ENCODE assay signal across 8 cellular contexts in the genomic region with DNA sequence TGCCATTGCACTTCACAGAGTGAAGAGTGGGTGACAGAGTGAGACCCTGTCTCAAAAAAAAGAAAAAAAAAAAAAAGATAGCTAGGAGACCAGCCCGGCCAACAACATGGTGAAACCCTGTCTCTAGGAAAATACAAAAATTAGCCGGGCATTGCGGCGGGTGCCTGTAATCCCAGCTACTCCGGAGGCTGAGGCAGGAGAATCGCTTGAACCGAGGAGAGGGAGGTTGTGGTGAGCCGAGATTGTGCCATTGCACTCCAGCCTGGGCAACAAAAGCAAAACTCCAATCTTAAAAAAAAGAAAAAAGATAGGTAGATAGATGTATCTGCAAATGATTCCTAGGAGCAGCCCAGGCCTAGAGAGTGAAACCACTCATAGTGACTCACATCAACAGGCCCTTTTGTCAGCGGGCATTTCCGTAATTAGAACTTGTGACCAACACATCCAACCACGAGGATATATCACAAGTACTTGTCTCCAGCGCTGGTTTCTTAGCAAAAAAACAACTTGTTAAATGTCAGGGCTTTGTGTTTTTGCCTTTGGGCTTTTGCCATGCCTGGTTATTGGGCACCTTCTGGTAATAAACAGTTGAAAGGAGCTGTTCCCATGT. TPM values are rescaled to one million over a fixed set of nuclear protein-coding genes. Genes with fewer than 3 reads are reported as not detected.
A peak's percentile ranks its signal among the peaks of the same experiment; 100 is the strongest.
DNase-seq lines count a peak whose midpoint lies in the region; ATAC-seq, FAIRE-seq and TF ChIP-seq lines count a peak whose summit lies in the region.
"Not testable (repeated sequence)": the region's sequence is repeated elsewhere in the genome, so short reads cannot be mapped to it uniquely, and the experiment has no call there.

No MANE protein-coding gene starts in this region.

- not testable (repeated sequence) for H3K4me3 ChIP-seq in CD4-positive, CD25-positive, alpha-beta regulatory T cell (ENCODE audit: low read depth, low read length); esophagus (ENCODE audit: low read depth in 1 of 2, low read length in 2 of 2); lower leg skin (ENCODE audit: low read depth, poor library complexity, severe bottlenecking)

- not testable (repeated sequence) for H3K9me3 ChIP-seq in CD4-positive, CD25-positive, alpha-beta regulatory T cell (ENCODE audit: control insufficient read depth in 2 of 2, low read length in 2 of 2); esophagus (ENCODE audit: control insufficient read depth in 2 of 2, insufficient read depth in 1 of 2, low read depth in 1 of 2, low read length in 1 of 2)

- H3K36me3 Mint-ChIP-seq in CD4-positive, CD25-positive, alpha-beta regulatory T cell; activated naive CD8-positive, alpha-beta T cell treated with anti-CD3 and anti-CD28 coated beads for 36 hours: not testable (repeated sequence)

- TF ChIP-seq POLR2A in lower leg skin (IDR thresholded peaks at IDR 0.05) = not testable (repeated sequence)

- H3K27ac ChIP-seq in CD4-positive, CD25-positive, alpha-beta regulatory T cell (ENCODE audit: insufficient read depth, low read length, poor library complexity, severe bottlenecking) = peak overlapping the region; percentile 47
- peak overlapping the region; percentile 4 to 21 for H3K27ac ChIP-seq in esophagus (ENCODE audit: low read depth in 2 of 2, low read length in 1 of 2)

- peak overlapping the region; percentile 62 to 80 (median 75) for H3K27ac Mint-ChIP-seq in CD4-positive, CD25-positive, alpha-beta regulatory T cell
- peak overlapping the region; percentile 79 for H3K27ac Mint-ChIP-seq in activated naive CD8-positive, alpha-beta T cell treated with anti-CD3 and anti-CD28 coated beads for 36 hours

- H3K36me3 ChIP-seq in CD4-positive, CD25-positive, alpha-beta regulatory T cell (ENCODE audit: control insufficient read depth, insufficient read depth, low read length); esophagus (ENCODE audit: control insufficient read depth in 2 of 2, insufficient read depth in 2 of 2, low read length in 1 of 2): not testable (repeated sequence)

- H3K4me3 Mint-ChIP-seq in CD4-positive, CD25-positive, alpha-beta regulatory T cell = peak overlapping the region in 1 of 4 donors; percentile 31
- H3K4me3 Mint-ChIP-seq in activated naive CD8-positive, alpha-beta T cell treated with anti-CD3 and anti-CD28 coated beads for 36 hours = not testable (repeated sequence)

- ATAC-seq in CD4-positive, CD25-positive, alpha-beta regulatory T cell (ENCODE audit: low read depth in 2 of 2) = peak; percentile 44 to 59
- ATAC-seq in GM21529 (IDR thresholded peaks at IDR 0.05; ENCODE audit: unreplicated experiment) = peak; percentile 30

- H3K27me3 ChIP-seq in CD4-positive, CD25-positive, alpha-beta regulatory T cell (ENCODE audit: control insufficient read depth, insufficient read depth, low read length); esophagus (ENCODE audit: control insufficient read depth in 1 of 2, insufficient read depth in 2 of 2, low read length in 2 of 2): not testable (repeated sequence)

- H3K4me1 Mint-ChIP-seq in CD4-positive, CD25-positive, alpha-beta regulatory T cell = peaks cover 18 to 42% (median 36%) of the 10 kb centered on the region in 4 donors
- H3K4me1 Mint-ChIP-seq in activated naive CD8-positive, alpha-beta T cell treated with anti-CD3 and anti-CD28 coated beads for 36 hours = peaks cover 44% of the 10 kb centered on the region

- not testable (repeated sequence) for H3K27me3 Mint-ChIP-seq in CD4-positive, CD25-positive, alpha-beta regulatory T cell; activated naive CD8-positive, alpha-beta T cell treated with anti-CD3 and anti-CD28 coated beads for 36 hours

- DNase-seq in CD4-positive, CD25-positive, alpha-beta regulatory T cell = peak in 1 of 3 donors; percentile 66
- peak; percentile 23 for DNase-seq in HTR-8/SVneo (ENCODE audit: insufficient read length, low spot score)
- peak; percentile 100 for DNase-seq in SK-MEL-5 (ENCODE audit: low read depth, low spot score)
- DNase-seq in activated naive CD8-positive, alpha-beta T cell treated with anti-CD3 and anti-CD28 coated beads for 36 hours = peak; percentile 47
- peak; percentile 62 to 84 for DNase-seq in lower leg skin (ENCODE audit: low spot score in 2 of 2)
- peak; percentile 54 for DNase-seq in smooth muscle cell of the brain vasculature (ENCODE audit: low read depth, low spot score)

- not testable (repeated sequence) for FAIRE-seq in HTR-8/SVneo (lab: Jason Lieb, UNC)

- not testable (repeated sequence) for TF ChIP-seq CTCF in lower leg skin (IDR thresholded peaks at IDR 0.05)

- in situ Hi-C loops in SK-MEL-5 (cut with HindIII; ENCODE audit: low pct_unique_long_range_greater_than_20kb, low sequenced_read_pairs) = not testable (repeated sequence)

- not testable (repeated sequence) for H3K9me3 Mint-ChIP-seq in CD4-positive, CD25-positive, alpha-beta regulatory T cell; activated naive CD8-positive, alpha-beta T cell treated with anti-CD3 and anti-CD28 coated beads for 36 hours

- 78 to 80% methylated on average over 12 of the region's 12 CpGs for WGBS in esophagus, 2 donors
- 77 to 83% methylated on average over 12 of the region's 12 CpGs for WGBS in lower leg skin, 2 donors

- intact Hi-C loops in lower leg skin (cut with DNase I; ENCODE audit: low total_unique reads) = not testable (repeated sequence)

- H3K4me1 ChIP-seq in CD4-positive, CD25-positive, alpha-beta regulatory T cell (ENCODE audit: control insufficient read depth, insufficient read depth, low read length, poor library complexity, severe bottlenecking) = peaks cover 27% of the 10 kb centered on the region
- H3K4me1 ChIP-seq in esophagus (ENCODE audit: control insufficient read depth in 2 of 2, insufficient read depth in 2 of 2, low read length in 1 of 2) = not testable (repeated sequence)

RNA-seq across cellular contexts. Expression of a gene that starts 13.0 kb away (rescaled TPM):
- 58.6 TPM for total RNA-seq in CD4-positive, CD25-positive, alpha-beta regulatory T cell
- 100 to 1,000 TPM; 102 to 116 (median 114) TPM for polyA plus RNA-seq in CD4-positive, CD25-positive, alpha-beta regulatory T cell
- 221 and 235 TPM in 2 replicates for total RNA-seq in SK-MEL-5 (2014; rRNA removed; shearing (Covaris generic))
- polyA plus RNA-seq in SK-MEL-5 (2015; cell fraction: cytosol; rRNA removed) = 141 and 180 TPM in 2 replicates
- 192 and 260 TPM in 2 replicates for polyA plus RNA-seq in SK-MEL-5 (2015; cell fraction: nucleus; rRNA removed)
- 100 to 1,000 TPM; 120 to 134 TPM for total RNA-seq in activated naive CD8-positive, alpha-beta T cell treated with anti-CD3 and anti-CD28 coated beads for 36 hours
- 10 to 100 TPM; 32.2 to 37.7 TPM for polyA plus RNA-seq in esophagus
- total RNA-seq in lower leg skin = 10 to 100 TPM; 25.8 to 55.0 (median 46.2) TPM

RNA-seq across cellular contexts. Expression of a gene that starts 56.1 kb away (rescaled TPM):
- 11.5 TPM for total RNA-seq in CD4-positive, CD25-positive, alpha-beta regulatory T cell
- 1 to 10 TPM; 1.9 to 5.1 (median 3.0) TPM for polyA plus RNA-seq in CD4-positive, CD25-positive, alpha-beta regulatory T cell
- 707 and 748 TPM in 2 replicates for total RNA-seq in SK-MEL-5 (2014; rRNA removed; shearing (Covaris generic))
- 399 and 508 TPM in 2 replicates for polyA plus RNA-seq in SK-MEL-5 (2015; cell fraction: cytosol; rRNA removed)
- 214 and 238 TPM in 2 replicates for polyA plus RNA-seq in SK-MEL-5 (2015; cell fraction: nucleus; rRNA removed)
- total RNA-seq in activated naive CD8-positive, alpha-beta T cell treated with anti-CD3 and anti-CD28 coated beads for 36 hours = 1 to 10 TPM; 5.9 to 6.0 TPM
- polyA plus RNA-seq in esophagus = 1 to 10 TPM; 4.0 to 9.7 TPM
- 10 to 100 TPM in 1 of 4 donors, 1 to 10 TPM in 3; 2.7 to 10.3 (median 7.8) TPM for total RNA-seq in lower leg skin

RNA-seq across cellular contexts. Expression of a gene that starts 56.5 kb away (rescaled TPM):
- 21.8 TPM for total RNA-seq in CD4-positive, CD25-positive, alpha-beta regulatory T cell
- polyA plus RNA-seq in CD4-positive, CD25-positive, alpha-beta regulatory T cell = 10 to 100 TPM; 10.3 to 13.7 (median 12.5) TPM
- total RNA-seq in SK-MEL-5 (2014; rRNA removed; shearing (Covaris generic)) = 31.7 and 32.9 TPM in 2 replicates
- 26.5 and 42.3 TPM in 2 replicates for polyA plus RNA-seq in SK-MEL-5 (2015; cell fraction: cytosol; rRNA removed)
- 48.1 and 65.6 TPM in 2 replicates for polyA plus RNA-seq in SK-MEL-5 (2015; cell fraction: nucleus; rRNA removed)
- total RNA-seq in activated naive CD8-positive, alpha-beta T cell treated with anti-CD3 and anti-CD28 coated beads for 36 hours = 1 to 10 TPM; 5.0 to 5.2 TPM
- 1 to 10 TPM; 2.8 to 3.5 TPM for polyA plus RNA-seq in esophagus
- total RNA-seq in lower leg skin = 10 to 100 TPM in 1 of 4 donors, 1 to 10 TPM in 3; 4.3 to 16.8 (median 7.8) TPM

Comparison
In these comparisons a context has a peak if more than half of its experiments do, and no peak if none do; other contexts are left out.
1. RNA of a gene that starts 56.1 kb away (total RNA-seq): 707 to 748 TPM in SK-MEL-5; 11.5 TPM in CD4-positive, CD25-positive, alpha-beta regulatory T cell (single experiment), 2.7 to 10.3 TPM in lower leg skin and 5.9 to 6.0 TPM in activated naive CD8-positive, alpha-beta T cell treated with anti-CD3 and anti-CD28 coated beads for 36 hours; every median in the first group is over 10 times any median in the second.